In the genomic region with DNA sequence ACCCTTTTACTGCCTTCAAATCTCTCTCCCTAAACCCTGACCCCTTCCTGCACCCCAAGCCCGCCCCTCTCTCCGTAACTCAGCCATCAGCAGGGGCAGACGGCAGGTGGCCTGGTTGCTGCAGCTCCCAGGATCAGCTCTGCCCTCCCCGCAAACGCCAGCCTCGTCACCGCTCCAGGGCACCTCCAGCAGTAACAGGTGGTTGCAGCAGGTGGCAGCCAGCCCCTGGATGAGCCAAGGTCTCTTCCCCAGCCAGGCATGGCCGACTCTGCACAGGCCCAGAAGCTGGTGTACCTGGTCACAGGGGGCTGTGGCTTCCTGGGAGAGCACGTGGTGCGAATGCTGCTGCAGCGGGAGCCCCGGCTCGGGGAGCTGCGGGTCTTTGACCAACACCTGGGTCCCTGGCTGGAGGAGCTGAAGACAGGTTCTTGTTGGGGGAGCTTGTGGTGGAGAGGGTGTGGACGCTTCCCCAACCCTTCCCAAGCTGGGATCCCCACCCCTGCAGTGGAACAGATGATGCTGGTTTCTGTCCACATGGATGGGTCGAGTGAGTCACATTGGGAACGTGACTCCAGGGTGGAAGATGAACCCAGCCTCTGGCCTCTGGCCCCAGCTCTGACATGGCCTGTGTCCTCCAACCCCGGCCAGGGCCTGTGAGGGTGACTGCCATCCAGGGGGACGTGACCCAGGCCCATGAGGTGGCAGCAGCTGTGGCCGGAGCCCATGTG, we compare ENCODE assay signal across 1 cellular context.
TF ChIP-seq lines count a peak whose summit lies in the region.

No MANE protein-coding gene starts in this region.

TF ChIP-seq in HepG2, 621 proteins besides CTCF, POLR2A, EP300 and RAD21 (continued from another document and continues in another):
- TF ChIP-seq, protein P1, sequence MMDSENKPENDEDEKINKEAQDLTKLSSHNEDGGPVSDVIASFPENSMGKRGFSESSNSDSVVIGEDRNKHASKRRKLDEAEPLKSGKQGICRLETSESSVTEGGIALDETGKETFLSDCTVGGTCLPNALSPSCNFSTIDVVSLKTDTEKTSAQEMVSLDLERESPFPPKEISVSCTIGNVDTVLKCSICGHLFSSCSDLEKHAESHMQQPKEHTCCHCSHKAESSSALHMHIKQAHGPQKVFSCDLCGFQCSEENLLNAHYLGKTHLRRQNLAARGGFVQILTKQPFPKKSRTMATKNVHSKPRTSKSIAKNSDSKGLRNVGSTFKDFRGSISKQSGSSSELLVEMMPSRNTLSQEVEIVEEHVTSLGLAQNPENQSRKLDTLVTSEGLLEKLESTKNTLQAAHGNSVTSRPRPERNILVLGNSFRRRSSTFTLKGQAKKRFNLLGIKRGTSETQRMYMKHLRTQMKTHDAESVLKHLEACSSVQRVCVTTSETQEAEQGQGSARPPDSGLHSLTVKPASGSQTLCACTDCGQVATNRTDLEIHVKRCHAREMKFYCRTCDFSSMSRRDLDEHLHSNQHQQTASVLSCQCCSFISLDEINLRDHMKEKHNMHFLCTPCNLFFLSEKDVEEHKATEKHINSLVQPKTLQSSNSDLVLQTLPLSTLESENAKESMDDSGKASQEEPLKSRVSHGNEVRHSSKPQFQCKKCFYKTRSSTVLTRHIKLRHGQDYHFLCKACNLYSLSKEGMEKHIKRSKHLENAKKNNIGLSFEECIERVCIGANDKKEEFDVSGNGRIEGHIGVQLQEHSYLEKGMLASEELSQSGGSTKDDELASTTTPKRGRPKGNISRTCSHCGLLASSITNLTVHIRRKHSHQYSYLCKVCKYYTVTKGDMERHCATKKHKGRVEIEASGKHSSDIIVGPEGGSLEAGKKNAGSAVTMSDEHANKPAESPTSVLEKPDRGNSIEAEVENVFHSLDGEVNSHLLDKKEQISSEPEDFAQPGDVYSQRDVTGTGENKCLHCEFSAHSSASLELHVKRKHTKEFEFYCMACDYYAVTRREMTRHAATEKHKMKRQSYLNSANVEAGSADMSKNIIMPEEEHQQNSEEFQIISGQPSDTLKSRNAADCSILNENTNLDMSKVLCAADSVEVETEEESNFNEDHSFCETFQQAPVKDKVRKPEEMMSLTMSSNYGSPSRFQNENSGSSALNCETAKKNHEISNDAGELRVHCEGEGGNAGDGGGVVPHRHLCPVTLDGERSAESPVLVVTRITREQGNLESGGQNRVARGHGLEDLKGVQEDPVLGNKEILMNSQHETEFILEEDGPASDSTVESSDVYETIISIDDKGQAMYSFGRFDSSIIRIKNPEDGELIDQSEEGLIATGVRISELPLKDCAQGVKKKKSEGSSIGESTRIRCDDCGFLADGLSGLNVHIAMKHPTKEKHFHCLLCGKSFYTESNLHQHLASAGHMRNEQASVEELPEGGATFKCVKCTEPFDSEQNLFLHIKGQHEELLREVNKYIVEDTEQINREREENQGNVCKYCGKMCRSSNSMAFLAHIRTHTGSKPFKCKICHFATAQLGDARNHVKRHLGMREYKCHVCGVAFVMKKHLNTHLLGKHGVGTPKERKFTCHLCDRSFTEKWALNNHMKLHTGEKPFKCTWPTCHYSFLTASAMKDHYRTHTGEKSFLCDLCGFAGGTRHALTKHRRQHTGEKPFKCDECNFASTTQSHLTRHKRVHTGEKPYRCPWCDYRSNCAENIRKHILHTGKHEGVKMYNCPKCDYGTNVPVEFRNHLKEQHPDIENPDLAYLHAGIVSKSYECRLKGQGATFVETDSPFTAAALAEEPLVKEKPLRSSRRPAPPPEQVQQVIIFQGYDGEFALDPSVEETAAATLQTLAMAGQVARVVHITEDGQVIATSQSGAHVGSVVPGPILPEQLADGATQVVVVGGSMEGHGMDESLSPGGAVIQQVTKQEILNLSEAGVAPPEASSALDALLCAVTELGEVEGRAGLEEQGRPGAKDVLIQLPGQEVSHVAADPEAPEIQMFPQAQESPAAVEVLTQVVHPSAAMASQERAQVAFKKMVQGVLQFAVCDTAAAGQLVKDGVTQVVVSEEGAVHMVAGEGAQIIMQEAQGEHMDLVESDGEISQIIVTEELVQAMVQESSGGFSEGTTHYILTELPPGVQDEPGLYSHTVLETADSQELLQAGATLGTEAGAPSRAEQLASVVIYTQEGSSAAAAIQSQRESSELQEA (CRISPR knock-in tag; IDR thresholded peaks at IDR 0.05; ENCODE audit: not compliant biosample characterization): peak; percentile 54
- TF ChIP-seq ZNF264 (CRISPR knock-in tag; IDR thresholded peaks at IDR 0.05) (peak; percentile 72), ZSCAN20 (CRISPR knock-in tag; IDR thresholded peaks at IDR 0.05; ENCODE audit: borderline replicate concordance) (0 out of 2 replicates have a peak, but pooled peaks have one; percentile 73), DNMT1 (CRISPR knock-in tag; IDR thresholded peaks at IDR 0.05) (peak; percentile 66; the same call in 1 of the 2 replicates), FOXC1 (CRISPR knock-in tag; IDR thresholded peaks at IDR 0.05; ENCODE audit: borderline replicate concordance) (peak; percentile 74; the same call in 1 of the 2 replicates), ZNF232 (CRISPR knock-in tag; IDR thresholded peaks at IDR 0.05; ENCODE audit: borderline replicate concordance) (no peak; the same call in 1 of the 2 replicates), TBX2 (CRISPR knock-in tag; IDR thresholded peaks at IDR 0.05; ENCODE audit: borderline replicate concordance) (peak; percentile 71; the same call in 1 of the 2 replicates), PCBP1 (IDR thresholded peaks at IDR 0.05; ENCODE audit: borderline replicate concordance, low read depth, low read length) (peak; percentile 16; the same call in 1 of the 2 replicates), ZNF629 (CRISPR knock-in tag; conservative IDR thresholded peaks at IDR 0.05) (peak; percentile 52; the same call in 1 of the 2 replicates), ZFP41 (CRISPR knock-in tag; IDR thresholded peaks at IDR 0.05; ENCODE audit: borderline replicate concordance) (peak; percentile 27), CREB1 (IDR thresholded peaks at IDR 0.05) (peak; percentile 17), CREB1 (CRISPR knock-in tag; IDR thresholded peaks at IDR 0.05) (no peak), ATF7-NPFF (CRISPR knock-in tag; IDR thresholded peaks at IDR 0.05; ENCODE audit: low read depth) (peak; percentile 86; the same call in 1 of the 2 replicates), GTF3A (CRISPR knock-in tag; conservative IDR thresholded peaks at IDR 0.05) (peak; percentile 95), ZNF256 (CRISPR knock-in tag; conservative IDR thresholded peaks at IDR 0.05) (peak; percentile 87; the same call in 1 of the 2 replicates), ZNF34 (CRISPR knock-in tag; IDR thresholded peaks at IDR 0.05; ENCODE audit: borderline replicate concordance) (0 out of 2 replicates have a peak, but pooled peaks have one; percentile 85), RFXAP (CRISPR knock-in tag; IDR thresholded peaks at IDR 0.05; ENCODE audit: borderline replicate concordance) (peak; percentile 15; the same call in 1 of the 2 replicates), PAX8 (CRISPR knock-in tag; IDR thresholded peaks at IDR 0.05; ENCODE audit: borderline replicate concordance) (peak; percentile 81; the same call in 1 of the 2 replicates), STAG1 (CRISPR knock-in tag; IDR thresholded peaks at IDR 0.05) (peak; percentile 98), MZF1 (CRISPR knock-in tag; IDR thresholded peaks at IDR 0.05; ENCODE audit: borderline replicate concordance) (0 out of 2 replicates have a peak, but pooled peaks have one; percentile 32), ZFP90 (CRISPR knock-in tag; IDR thresholded peaks at IDR 0.05; ENCODE audit: borderline replicate concordance) (peak; percentile 75; the same call in 1 of the 2 replicates), ZNF20 (CRISPR knock-in tag; IDR thresholded peaks at IDR 0.05) (no peak), SRSF1 (optimal IDR thresholded peaks at IDR 0.05; ENCODE audit: low read depth, low read length) (peak; percentile 85), GABPB1 (CRISPR knock-in tag; IDR thresholded peaks at IDR 0.05) (peak; percentile 66), SSRP1 (CRISPR knock-in tag; IDR thresholded peaks at IDR 0.05) (no peak), TAF1 (CRISPR knock-in tag; IDR thresholded peaks at IDR 0.05) (peak; percentile 24; the same call in 1 of the 2 replicates), JDP2 (CRISPR knock-in tag; IDR thresholded peaks at IDR 0.05; ENCODE audit: borderline replicate concordance) (no peak)
- TF ChIP-seq, protein P2, sequence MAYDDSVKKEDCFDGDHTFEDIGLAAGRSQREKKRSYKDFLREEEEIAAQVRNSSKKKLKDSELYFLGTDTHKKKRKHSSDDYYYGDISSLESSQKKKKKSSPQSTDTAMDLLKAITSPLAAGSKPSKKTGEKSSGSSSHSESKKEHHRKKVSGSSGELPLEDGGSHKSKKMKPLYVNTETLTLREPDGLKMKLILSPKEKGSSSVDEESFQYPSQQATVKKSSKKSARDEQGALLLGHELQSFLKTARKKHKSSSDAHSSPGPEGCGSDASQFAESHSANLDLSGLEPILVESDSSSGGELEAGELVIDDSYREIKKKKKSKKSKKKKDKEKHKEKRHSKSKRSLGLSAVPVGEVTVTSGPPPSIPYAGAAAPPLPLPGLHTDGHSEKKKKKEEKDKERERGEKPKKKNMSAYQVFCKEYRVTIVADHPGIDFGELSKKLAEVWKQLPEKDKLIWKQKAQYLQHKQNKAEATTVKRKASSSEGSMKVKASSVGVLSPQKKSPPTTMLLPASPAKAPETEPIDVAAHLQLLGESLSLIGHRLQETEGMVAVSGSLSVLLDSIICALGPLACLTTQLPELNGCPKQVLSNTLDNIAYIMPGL (CRISPR knock-in tag; IDR thresholded peaks at IDR 0.05; ENCODE audit: borderline replicate concordance in 1 of 2, low read depth in 1 of 2): peak; percentile 90 to 95
- TF ChIP-seq, protein P3, sequence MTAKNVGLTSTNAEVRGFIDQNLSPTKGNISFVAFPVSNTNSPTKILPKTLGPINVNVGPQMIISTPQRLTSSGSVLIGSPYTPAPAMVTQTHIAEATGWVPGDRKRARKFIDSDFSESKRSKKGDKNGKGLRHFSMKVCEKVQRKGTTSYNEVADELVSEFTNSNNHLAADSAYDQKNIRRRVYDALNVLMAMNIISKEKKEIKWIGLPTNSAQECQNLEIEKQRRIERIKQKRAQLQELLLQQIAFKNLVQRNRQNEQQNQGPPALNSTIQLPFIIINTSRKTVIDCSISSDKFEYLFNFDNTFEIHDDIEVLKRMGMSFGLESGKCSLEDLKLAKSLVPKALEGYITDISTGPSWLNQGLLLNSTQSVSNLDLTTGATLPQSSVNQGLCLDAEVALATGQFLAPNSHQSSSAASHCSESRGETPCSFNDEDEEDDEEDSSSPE (CRISPR knock-in tag; IDR thresholded peaks at IDR 0.05): peak; percentile 35; the same call in 1 of the 2 replicates
- TF ChIP-seq, protein P4, sequence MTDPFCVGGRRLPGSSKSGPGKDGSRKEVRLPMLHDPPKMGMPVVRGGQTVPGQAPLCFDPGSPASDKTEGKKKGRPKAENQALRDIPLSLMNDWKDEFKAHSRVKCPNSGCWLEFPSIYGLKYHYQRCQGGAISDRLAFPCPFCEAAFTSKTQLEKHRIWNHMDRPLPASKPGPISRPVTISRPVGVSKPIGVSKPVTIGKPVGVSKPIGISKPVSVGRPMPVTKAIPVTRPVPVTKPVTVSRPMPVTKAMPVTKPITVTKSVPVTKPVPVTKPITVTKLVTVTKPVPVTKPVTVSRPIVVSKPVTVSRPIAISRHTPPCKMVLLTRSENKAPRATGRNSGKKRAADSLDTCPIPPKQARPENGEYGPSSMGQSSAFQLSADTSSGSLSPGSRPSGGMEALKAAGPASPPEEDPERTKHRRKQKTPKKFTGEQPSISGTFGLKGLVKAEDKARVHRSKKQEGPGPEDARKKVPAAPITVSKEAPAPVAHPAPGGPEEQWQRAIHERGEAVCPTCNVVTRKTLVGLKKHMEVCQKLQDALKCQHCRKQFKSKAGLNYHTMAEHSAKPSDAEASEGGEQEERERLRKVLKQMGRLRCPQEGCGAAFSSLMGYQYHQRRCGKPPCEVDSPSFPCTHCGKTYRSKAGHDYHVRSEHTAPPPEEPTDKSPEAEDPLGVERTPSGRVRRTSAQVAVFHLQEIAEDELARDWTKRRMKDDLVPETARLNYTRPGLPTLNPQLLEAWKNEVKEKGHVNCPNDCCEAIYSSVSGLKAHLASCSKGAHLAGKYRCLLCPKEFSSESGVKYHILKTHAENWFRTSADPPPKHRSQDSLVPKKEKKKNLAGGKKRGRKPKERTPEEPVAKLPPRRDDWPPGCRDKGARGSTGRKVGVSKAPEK (CRISPR knock-in tag; IDR thresholded peaks at IDR 0.05; ENCODE audit: borderline replicate concordance): no peak; the same call in 1 of the 2 replicates
- TF ChIP-seq, protein P5, sequence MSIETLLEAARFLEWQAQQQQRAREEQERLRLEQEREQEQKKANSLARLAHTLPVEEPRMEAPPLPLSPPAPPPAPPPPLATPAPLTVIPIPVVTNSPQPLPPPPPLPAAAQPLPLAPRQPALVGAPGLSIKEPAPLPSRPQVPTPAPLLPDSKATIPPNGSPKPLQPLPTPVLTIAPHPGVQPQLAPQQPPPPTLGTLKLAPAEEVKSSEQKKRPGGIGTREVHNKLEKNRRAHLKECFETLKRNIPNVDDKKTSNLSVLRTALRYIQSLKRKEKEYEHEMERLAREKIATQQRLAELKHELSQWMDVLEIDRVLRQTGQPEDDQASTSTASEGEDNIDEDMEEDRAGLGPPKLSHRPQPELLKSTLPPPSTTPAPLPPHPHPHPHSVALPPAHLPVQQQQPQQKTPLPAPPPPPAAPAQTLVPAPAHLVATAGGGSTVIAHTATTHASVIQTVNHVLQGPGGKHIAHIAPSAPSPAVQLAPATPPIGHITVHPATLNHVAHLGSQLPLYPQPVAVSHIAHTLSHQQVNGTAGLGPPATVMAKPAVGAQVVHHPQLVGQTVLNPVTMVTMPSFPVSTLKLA (IDR thresholded peaks at IDR 0.05): peak; percentile 74
- TF ChIP-seq, protein P6, sequence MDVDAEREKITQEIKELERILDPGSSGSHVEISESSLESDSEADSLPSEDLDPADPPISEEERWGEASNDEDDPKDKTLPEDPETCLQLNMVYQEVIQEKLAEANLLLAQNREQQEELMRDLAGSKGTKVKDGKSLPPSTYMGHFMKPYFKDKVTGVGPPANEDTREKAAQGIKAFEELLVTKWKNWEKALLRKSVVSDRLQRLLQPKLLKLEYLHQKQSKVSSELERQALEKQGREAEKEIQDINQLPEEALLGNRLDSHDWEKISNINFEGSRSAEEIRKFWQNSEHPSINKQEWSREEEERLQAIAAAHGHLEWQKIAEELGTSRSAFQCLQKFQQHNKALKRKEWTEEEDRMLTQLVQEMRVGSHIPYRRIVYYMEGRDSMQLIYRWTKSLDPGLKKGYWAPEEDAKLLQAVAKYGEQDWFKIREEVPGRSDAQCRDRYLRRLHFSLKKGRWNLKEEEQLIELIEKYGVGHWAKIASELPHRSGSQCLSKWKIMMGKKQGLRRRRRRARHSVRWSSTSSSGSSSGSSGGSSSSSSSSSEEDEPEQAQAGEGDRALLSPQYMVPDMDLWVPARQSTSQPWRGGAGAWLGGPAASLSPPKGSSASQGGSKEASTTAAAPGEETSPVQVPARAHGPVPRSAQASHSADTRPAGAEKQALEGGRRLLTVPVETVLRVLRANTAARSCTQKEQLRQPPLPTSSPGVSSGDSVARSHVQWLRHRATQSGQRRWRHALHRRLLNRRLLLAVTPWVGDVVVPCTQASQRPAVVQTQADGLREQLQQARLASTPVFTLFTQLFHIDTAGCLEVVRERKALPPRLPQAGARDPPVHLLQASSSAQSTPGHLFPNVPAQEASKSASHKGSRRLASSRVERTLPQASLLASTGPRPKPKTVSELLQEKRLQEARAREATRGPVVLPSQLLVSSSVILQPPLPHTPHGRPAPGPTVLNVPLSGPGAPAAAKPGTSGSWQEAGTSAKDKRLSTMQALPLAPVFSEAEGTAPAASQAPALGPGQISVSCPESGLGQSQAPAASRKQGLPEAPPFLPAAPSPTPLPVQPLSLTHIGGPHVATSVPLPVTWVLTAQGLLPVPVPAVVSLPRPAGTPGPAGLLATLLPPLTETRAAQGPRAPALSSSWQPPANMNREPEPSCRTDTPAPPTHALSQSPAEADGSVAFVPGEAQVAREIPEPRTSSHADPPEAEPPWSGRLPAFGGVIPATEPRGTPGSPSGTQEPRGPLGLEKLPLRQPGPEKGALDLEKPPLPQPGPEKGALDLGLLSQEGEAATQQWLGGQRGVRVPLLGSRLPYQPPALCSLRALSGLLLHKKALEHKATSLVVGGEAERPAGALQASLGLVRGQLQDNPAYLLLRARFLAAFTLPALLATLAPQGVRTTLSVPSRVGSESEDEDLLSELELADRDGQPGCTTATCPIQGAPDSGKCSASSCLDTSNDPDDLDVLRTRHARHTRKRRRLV (CRISPR knock-in tag; IDR thresholded peaks at IDR 0.05): no peak; the same call in 1 of the 2 replicates
